Comparison of ENCODE assay signal across 1 cellular context in genomic region chr11:77820565-77821348, GRCh38.
A peak's percentile ranks its signal among the peaks of the same experiment; 100 is the strongest.
TF ChIP-seq lines count a peak whose summit lies in the region.

Gene AAMDC (plus strand): TSS chr11:77821144. CDS start chr11:77842497, 21,353 bp downstream.
Gene RSF1 (minus strand): TSS chr11:77820722. CDS start chr11:77820714, 8 bp downstream.

TF ChIP-seq in K562, 482 proteins besides CTCF, POLR2A, EP300 and RAD21 (continued from another document and continues in another):
- TF ChIP-seq UBTF (IDR thresholded peaks at IDR 0.05; ENCODE audit: borderline replicate concordance in 1 of 2, low read depth in 2 of 2, low read length in 2 of 2) (peak; percentile 39 to 51; a peak in 1 of 4 replicates), PBX2 (CRISPR knock-in tag; IDR thresholded peaks at IDR 0.05; ENCODE audit: low read depth) (no peak), PBX2 (tag; conservative IDR thresholded peaks at IDR 0.05; ENCODE audit: low read depth) (peak; percentile 30; the same call in 1 of the 2 replicates), TBL1XR1 (IDR thresholded peaks at IDR 0.05; ENCODE audit: low read length in 2 of 2) (peak in 1 of 2 experiments; percentile 36; a peak in 1 of 4 replicates), ZNF592 (IDR thresholded peaks at IDR 0.05) (no peak), ZFP1 (CRISPR knock-in tag; IDR thresholded peaks at IDR 0.05) (no peak), CHCHD3 (CRISPR knock-in tag; IDR thresholded peaks at IDR 0.05) (no peak), TAF9B (IDR thresholded peaks at IDR 0.05; ENCODE audit: partially characterized antibody) (peak; percentile 95), NRF1 (conservative IDR thresholded peaks at IDR 0.05 in 1 of 2, IDR thresholded peaks at IDR 0.05 in 1 of 2) (peak; percentile 56 to 63), ZKSCAN3 (CRISPR knock-in tag; IDR thresholded peaks at IDR 0.05) (no peak), ZNF586 (CRISPR knock-in tag; conservative IDR thresholded peaks at IDR 0.05) (no peak), SREBF2 (CRISPR knock-in tag; IDR thresholded peaks at IDR 0.05) (no peak), ARID3B (CRISPR knock-in tag; IDR thresholded peaks at IDR 0.05; ENCODE audit: borderline replicate concordance) (no peak), THRB (CRISPR knock-in tag; conservative IDR thresholded peaks at IDR 0.05) (no peak), DPF2 (IDR thresholded peaks at IDR 0.05) (peak; percentile 30; the same call in 1 of the 2 replicates), KHSRP (IDR thresholded peaks at IDR 0.05) (no peak), SMAD1 (IDR thresholded peaks at IDR 0.05; ENCODE audit: low read depth, low read length, partially characterized antibody) (no peak), NKRF (IDR thresholded peaks at IDR 0.05; ENCODE audit: borderline replicate concordance) (peak; percentile 58; the same call in 1 of the 2 replicates), ZNF184 (CRISPR knock-in tag; IDR thresholded peaks at IDR 0.05) (no peak), MCM2 (IDR thresholded peaks at IDR 0.05; ENCODE audit: low read depth) (no peak), ZNF551 (CRISPR knock-in tag; IDR thresholded peaks at IDR 0.05) (no peak), ZBED1 (IDR thresholded peaks at IDR 0.05) (no peak), KLF1 (tag; IDR thresholded peaks at IDR 0.05) (no peak), ZC3H4 (CRISPR knock-in tag; IDR thresholded peaks at IDR 0.05; ENCODE audit: borderline replicate concordance) (no peak), HES1 (IDR thresholded peaks at IDR 0.05; ENCODE audit: low read depth) (no peak), POLR2AphosphoS2 (IDR thresholded peaks at IDR 0.05; ENCODE audit: low read length) (no peak), ZNF444 (CRISPR knock-in tag; IDR thresholded peaks at IDR 0.05) (no peak), ETV6 (IDR thresholded peaks at IDR 0.05; ENCODE audit: borderline replicate concordance in 1 of 2, low read depth in 2 of 2, low read length in 1 of 2) (no peak), ETV6 (CRISPR knock-in tag; IDR thresholded peaks at IDR 0.05; ENCODE audit: borderline replicate concordance) (no peak), ZNF282 (CRISPR knock-in tag; IDR thresholded peaks at IDR 0.05) (0 out of 2 replicates have a peak, but pooled peaks have one; percentile 54), POLR2H (tag; IDR thresholded peaks at IDR 0.05; ENCODE audit: low read depth) (peak; percentile 65; the same call in 1 of the 2 replicates), TAL1 (IDR thresholded peaks at IDR 0.05) (no peak), KDM2B (CRISPR knock-in tag; IDR thresholded peaks at IDR 0.05) (0 out of 2 replicates have a peak, but pooled peaks have one; percentile 9), ZNF511 (CRISPR knock-in tag; IDR thresholded peaks at IDR 0.05) (no peak), IRF1 (CRISPR knock-in tag; IDR thresholded peaks at IDR 0.05; ENCODE audit: borderline replicate concordance) (no peak), ZNF75A (CRISPR knock-in tag; IDR thresholded peaks at IDR 0.05) (no peak), GABPB1 (CRISPR knock-in tag; IDR thresholded peaks at IDR 0.05) (peak; percentile 76), GABPA (tag; conservative IDR thresholded peaks at IDR 0.05; ENCODE audit: low read depth) (peak; percentile 83), TAF15 (IDR thresholded peaks at IDR 0.05; ENCODE audit: low read depth, low read length) (peak; percentile 98; the same call in 1 of the 2 replicates)
